8 cellular contexts compared by ENCODE assay signal in genomic region chr17:77141846-77142449, GRCh38. TPM values are rescaled to one million over a fixed set of nuclear protein-coding genes. Genes with fewer than 3 reads are reported as not detected.
DNase-seq lines count a peak whose midpoint lies in the region; ATAC-seq and TF ChIP-seq lines count a peak whose summit lies in the region.

No MANE protein-coding gene starts in this region.

- H3K79me2 ChIP-seq in H9 (ENCODE audit: insufficient read depth, low read length), result no peaks in the 10 kb centered on the region; the same call in 1 of the 2 replicates

- H3K4me1 ChIP-seq in H9 (ENCODE audit: insufficient read depth, low read length) (peaks cover 1% of the 10 kb centered on the region; the same call in 1 of the 2 replicates), gastroesophageal sphincter (peaks cover 4 to 62% (median 14%) of the 10 kb centered on the region in 3 donors), skeletal muscle tissue (ENCODE audit: control insufficient read depth in 3 of 3, insufficient read depth in 3 of 3, low read length in 3 of 3) (peaks cover 35 to 48% (median 39%) of the 10 kb centered on the region in 3 donors)

- no peak overlapping the region for H4K5ac ChIP-seq in H9 (ENCODE audit: insufficient read length, low read depth, low read length)

- H3K56ac ChIP-seq in H9 (ENCODE audit: insufficient read length, low read depth, low read length), result no peak overlapping the region

- peaks cover 19 to 23% of the 10 kb centered on the region in 2 experiments for H3K9me3 Mint-ChIP-seq in H9

- no peak overlapping the region for H3K23ac ChIP-seq in H9 (ENCODE audit: insufficient read length, low read depth, low read length)

- H3K9me3 ChIP-seq in H9 (ENCODE audit: control insufficient read depth, low read depth, low read length) (no peaks in the 10 kb centered on the region), gastroesophageal sphincter (no peaks in the 10 kb centered on the region), skeletal muscle tissue (ENCODE audit: control insufficient read depth in 3 of 3, low read length in 3 of 3) (no peaks in the 10 kb centered on the region)

- H2BK120ac ChIP-seq in H9 (ENCODE audit: low read depth, low read length, poor library complexity, severe bottlenecking), result no peak overlapping the region

- no peak for ATAC-seq in gastroesophageal sphincter

- H3K27me3 ChIP-seq in H9 (ENCODE audit: insufficient read depth, low read length) (no peaks in the 10 kb centered on the region), gastroesophageal sphincter (no peaks in the 10 kb centered on the region), skeletal muscle tissue (ENCODE audit: control insufficient read depth in 3 of 3, insufficient read depth in 3 of 3, low read length in 3 of 3) (no peaks in the 10 kb centered on the region)

- H3K4me2 ChIP-seq in H9 (ENCODE audit: insufficient read depth, insufficient read length, low read length), result peak overlapping the region; percentile 82

- H2AFZ ChIP-seq in H9 (ENCODE audit: low read length), result no peak overlapping the region

- no peak overlapping the region for H2AK5ac ChIP-seq in H9 (ENCODE audit: insufficient read length, low read length)

- H3K14ac ChIP-seq in H9 (ENCODE audit: insufficient read depth, low read length), result no peak overlapping the region

- no peak overlapping the region for H2BK5ac ChIP-seq in H9 (ENCODE audit: insufficient read length, low read length)

- H4K91ac ChIP-seq in H9 (ENCODE audit: insufficient read length, low read depth, low read length), result no peak overlapping the region

- peaks cover 22 to 31% of the 10 kb centered on the region in 2 experiments for H3K4me1 Mint-ChIP-seq in H9

- no peaks in the 10 kb centered on the region for H3K79me1 ChIP-seq in H9 (ENCODE audit: insufficient read depth, low read depth, low read length, poor library complexity, severe bottlenecking)

- no peak for TF ChIP-seq POLR2A in gastroesophageal sphincter (IDR thresholded peaks at IDR 0.05)

- H3K4me3 Mint-ChIP-seq in H9, result peak overlapping the region; percentile 78 to 86

- H3K4me3 ChIP-seq in gastroesophageal sphincter (peak overlapping the region; percentile 80 to 98), skeletal muscle tissue (ENCODE audit: low read length in 3 of 3) (peak overlapping the region; percentile 51 to 90 (median 84))

- TF ChIP-seq EP300 in gastroesophageal sphincter (IDR thresholded peaks at IDR 0.05), result no peak

- peak overlapping the region in 2 of 3 experiments; percentile 11 to 29; a peak in 1 of 7 replicates for H3K27ac Mint-ChIP-seq in H9

- H4K8ac ChIP-seq in H9 (replicated peaks; ENCODE audit: insufficient read length, low read depth, low read length), result no peak overlapping the region

- H3K9ac ChIP-seq in H9 (ENCODE audit: extremely low read depth, insufficient read length, low read length) (no peak overlapping the region), skeletal muscle tissue (ENCODE audit: low read depth in 1 of 3, low read length in 3 of 3) (peak overlapping the region; percentile 68 to 88 (median 85))

- no peak overlapping the region for H2BK15ac ChIP-seq in H9 (ENCODE audit: low read depth, low read length)

- H3K27ac ChIP-seq in H9 (ENCODE audit: insufficient read length, low read depth, low read length), result no peak overlapping the region
- peak overlapping the region; percentile 93 for H3K27ac ChIP-seq in VCaP
- peak overlapping the region; percentile 62 to 98 (median 97) for H3K27ac ChIP-seq in gastroesophageal sphincter
- H3K27ac ChIP-seq in skeletal muscle tissue (ENCODE audit: low read depth, low read length), result peak overlapping the region; percentile 76

- peaks cover 7 to 42% (median 34%) of the 10 kb centered on the region in 3 experiments for H3K36me3 Mint-ChIP-seq in H9 (ENCODE audit: insufficient read depth in 1 of 3, low read depth in 3 of 3)

- no peak overlapping the region for H2BK12ac ChIP-seq in H9 (ENCODE audit: insufficient read length, low read depth, low read length)

- no peaks in the 10 kb centered on the region for H4K20me1 ChIP-seq in H9 (ENCODE audit: control insufficient read depth, insufficient read depth, insufficient read length)

- H3K27me3 Mint-ChIP-seq in H9 (ENCODE audit: low read depth), result peaks cover 2% of the 10 kb centered on the region

- H3K23me2 ChIP-seq in H9 (ENCODE audit: insufficient read length, low read depth, low read length, poor library complexity, severe bottlenecking), result peaks cover 4% of the 10 kb centered on the region

- H3K36me3 ChIP-seq in gastroesophageal sphincter, result peaks cover 0 to 26% of the 10 kb centered on the region in 2 donors
- H3K36me3 ChIP-seq in skeletal muscle tissue (ENCODE audit: control insufficient read depth in 3 of 3, insufficient read depth in 3 of 3, low read length in 3 of 3), result peaks cover 7 to 20% (median 16%) of the 10 kb centered on the region in 3 donors

- DNase-seq in H9, result no peak
- no peak for DNase-seq in hepatic stellate cell (ENCODE audit: low spot score)
- DNase-seq in NCI-H748 (lab: John Stamatoyannopoulos, UW; ENCODE audit: unreplicated experiment), result no peak
- no peak for DNase-seq in NCI-H1048 (lab: John Stamatoyannopoulos, UW)
- no peak for DNase-seq in T-helper 9 cell

- TF ChIP-seq CTCF in H9 (conservative IDR thresholded peaks at IDR 0.05) (no peak), VCaP (conservative IDR thresholded peaks at IDR 0.05) (no peak), gastroesophageal sphincter (IDR thresholded peaks at IDR 0.05) (no peak)

- no peak overlapping the region for H3T11ph ChIP-seq in H9 (ENCODE audit: low read length)

- no CpG with 5 or more reads among the region's 9 CpGs for WGBS in H9 (ENCODE audit: extremely low coverage, insufficient read length, low lambda C conversion rate)
- 55 to 65% methylated on average over 5 to 7 of the region's 9 CpGs for WGBS in gastroesophageal sphincter (ENCODE audit: low coverage in 1 of 2), 2 donors

- H2BK20ac ChIP-seq in H9 (ENCODE audit: low read depth, low read length, poor library complexity, severe bottlenecking), result no peak overlapping the region

- H3K4ac ChIP-seq in H9 (ENCODE audit: low read depth, low read length), result no peak overlapping the region

- no peak overlapping the region for H3K18ac ChIP-seq in H9 (ENCODE audit: insufficient read length, low read depth, low read length)

RNA-seq across cellular contexts. Expression of gene SEC14L1, which starts 1.2 kb away (rescaled TPM):
- total RNA-seq in H9 (2021) (58.6 and 62.1 TPM in 2 replicates), gastroesophageal sphincter (10 to 100 TPM; 38.4 to 86.1 (median 40.1) TPM), skeletal muscle tissue (83.5 TPM)
